Comparison of ENCODE assay signal across 9 cellular contexts in the genomic region with DNA sequence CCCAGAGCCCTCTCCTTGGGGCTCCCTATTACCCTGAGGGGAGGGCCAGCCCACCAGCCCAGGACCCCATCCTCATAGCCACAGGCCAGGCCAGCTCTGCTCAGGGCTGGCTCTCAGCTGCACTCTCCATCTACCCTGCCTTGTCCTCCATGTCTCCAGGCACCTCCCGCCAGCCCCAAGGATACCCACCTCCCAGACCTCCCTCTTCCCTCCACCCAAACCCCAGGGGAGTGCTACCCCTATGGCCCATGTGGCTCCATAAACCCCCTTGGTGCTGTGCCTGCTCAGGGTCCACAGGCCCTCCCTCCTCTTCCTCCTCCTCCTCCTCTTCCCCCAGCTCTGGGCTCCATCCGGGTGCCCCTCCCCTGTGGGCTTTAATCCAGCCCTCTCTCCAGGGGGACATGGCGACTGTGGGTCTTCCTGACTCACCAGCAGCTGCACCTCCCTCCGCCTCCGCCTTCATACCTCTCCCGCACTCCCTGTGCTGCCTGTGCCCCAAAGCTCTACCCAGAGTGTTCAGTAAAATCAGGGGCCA. TPM values are rescaled to one million over a fixed set of nuclear protein-coding genes. Genes with fewer than 3 reads are reported as not detected.
A peak's percentile ranks its signal among the peaks of the same experiment; 100 is the strongest.
DNase-seq lines count a peak whose midpoint lies in the region; ATAC-seq and TF ChIP-seq lines count a peak whose summit lies in the region.
"Had no signal": no experiment of that assay in that cellular context is flagged by ENCODE, and none has a peak within 500 bp of the region (broad histone marks: within the 10 kb centered on the region; RNA-seq: fewer than 3 reads in every experiment).

No MANE protein-coding gene starts in this region.

- no peaks in the 10 kb centered on the region for H3K27me3 Mint-ChIP-seq in stimulated activated memory B cell treated with anti-CD40 and anti-IgM and Interleukin-4, amounts not matched to agents 10 μg/mL and 1 μg/mL and 100 μg/mL, for 72 hours

- TF ChIP-seq CTCF in RWPE1 (conservative IDR thresholded peaks at IDR 0.05; ENCODE audit: low read depth) = no peak

- ATAC-seq in stimulated activated memory B cell treated with anti-CD40 and anti-IgM and Interleukin-4, amounts not matched to agents 10 μg/mL and 1 μg/mL and 100 μg/mL, for 72 hours = no peak
- ATAC-seq in GM18505 (IDR thresholded peaks at IDR 0.05; ENCODE audit: unreplicated experiment) = no peak

- POLR2A ChIA-PET in RWPE1 (lab: Yijun Ruan, JAX; ENCODE audit: low non-redundant PET) = no interaction called here

- peaks cover 12% of the 10 kb centered on the region for H3K36me3 Mint-ChIP-seq in stimulated activated memory B cell treated with anti-CD40 and anti-IgM and Interleukin-4, amounts not matched to agents 10 μg/mL and 1 μg/mL and 100 μg/mL, for 72 hours

- DNase-seq in HCEC 1CT = peak; percentile 60
- no peak for DNase-seq in RWPE1 (ENCODE audit: low spot score)
- peak; percentile 23 for DNase-seq in fibroblast of the conjunctiva (ENCODE audit: low read depth)
- no peak for DNase-seq in DMS79 (lab: John Stamatoyannopoulos, UW)
- no peak for DNase-seq in ureter (ENCODE audit: low spot score)
- DNase-seq: dorsolateral prefrontal cortex, NCI-H2107 had no signal

- H3K27ac ChIP-seq in RWPE1 = peak overlapping the region; percentile 71

- H3K4me1 Mint-ChIP-seq in stimulated activated memory B cell treated with anti-CD40 and anti-IgM and Interleukin-4, amounts not matched to agents 10 μg/mL and 1 μg/mL and 100 μg/mL, for 72 hours = peaks cover 28% of the 10 kb centered on the region

- no peak for TF ChIP-seq POLR2A in GM18505 (IDR thresholded peaks at IDR 0.05; ENCODE audit: borderline replicate concordance, extremely low read depth, insufficient read depth, insufficient read length)

- CTCF ChIA-PET in RWPE1 (lab: Yijun Ruan, JAX) = no interaction called here

- H3K9me3 Mint-ChIP-seq in stimulated activated memory B cell treated with anti-CD40 and anti-IgM and Interleukin-4, amounts not matched to agents 10 μg/mL and 1 μg/mL and 100 μg/mL, for 72 hours = no peaks in the 10 kb centered on the region

- H3K4me3 Mint-ChIP-seq in stimulated activated memory B cell treated with anti-CD40 and anti-IgM and Interleukin-4, amounts not matched to agents 10 μg/mL and 1 μg/mL and 100 μg/mL, for 72 hours = no peak overlapping the region

- H3K27ac Mint-ChIP-seq in stimulated activated memory B cell treated with anti-CD40 and anti-IgM and Interleukin-4, amounts not matched to agents 10 μg/mL and 1 μg/mL and 100 μg/mL, for 72 hours = peak overlapping the region; percentile 75

RNA-seq across cellular contexts. Expression of a gene that starts 9.1 kb away (rescaled TPM):
- 22.8 TPM for total RNA-seq in ureter

RNA-seq across cellular contexts. Expression of a gene that starts 9.8 kb away (rescaled TPM):
- 97.6 TPM for total RNA-seq in ureter

RNA-seq across cellular contexts. Expression of a gene that starts 28.4 kb away (rescaled TPM):
- total RNA-seq in ureter = 2.2 TPM

RNA-seq across cellular contexts. Expression of a gene that starts 28.7 kb away (rescaled TPM):
- total RNA-seq in ureter = 28.5 TPM

Comparison
In these comparisons a context has a peak if more than half of its experiments do, and no peak if none do; other contexts are left out.
1. DNase-seq: peak in HCEC 1CT (single experiment) and fibroblast of the conjunctiva (single experiment); none in RWPE1 (single experiment), DMS79 (single experiment) and ureter (single experiment).